ENCODE assay signal across 9 cellular contexts in genomic region chr4:15470149-15470520, GRCh38. TPM values are rescaled to one million over a fixed set of nuclear protein-coding genes. Genes with fewer than 3 reads are reported as not detected.
DNase-seq lines count a peak whose midpoint lies in the region; TF ChIP-seq lines count a peak whose summit lies in the region.
"Had no signal": no experiment of that assay in that cellular context is flagged by ENCODE, and none has a peak within 500 bp of the region (broad histone marks: within the 10 kb centered on the region; RNA-seq: fewer than 3 reads in every experiment).

No MANE protein-coding gene starts in this region.

- no peaks in the 10 kb centered on the region for H3K36me3 ChIP-seq in ectodermal cell (ENCODE audit: control insufficient read depth, insufficient read depth, low read length)
- H3K36me3 ChIP-seq in tibial nerve, result no peaks in the 10 kb centered on the region

- H3K4me1 Mint-ChIP-seq in mesothelial cell of epicardium, result peaks cover 24% of the 10 kb centered on the region
- peaks cover 12% of the 10 kb centered on the region for H3K4me1 Mint-ChIP-seq in activated naive CD4-positive, alpha-beta T cell treated with anti-CD3 and anti-CD28 coated beads, Interleukin-2, amount 10 ng/mL, durations not matched to agents 7 days and 5 days

- H3K9me3 ChIP-seq in ectodermal cell (ENCODE audit: control insufficient read depth, low read length) (no peaks in the 10 kb centered on the region), tibial nerve (no peaks in the 10 kb centered on the region)

- H3K27me3 Mint-ChIP-seq in mesothelial cell of epicardium (ENCODE audit: low read depth), result no peaks in the 10 kb centered on the region
- peaks cover 4% of the 10 kb centered on the region for H3K27me3 Mint-ChIP-seq in activated naive CD4-positive, alpha-beta T cell treated with anti-CD3 and anti-CD28 coated beads, Interleukin-2, amount 10 ng/mL, durations not matched to agents 7 days and 5 days

- H3K4me3 Mint-ChIP-seq in mesothelial cell of epicardium, result peak overlapping the region; percentile 80
- H3K4me3 Mint-ChIP-seq in activated naive CD4-positive, alpha-beta T cell treated with anti-CD3 and anti-CD28 coated beads, Interleukin-2, amount 10 ng/mL, durations not matched to agents 7 days and 5 days, result no peak overlapping the region

- no peaks in the 10 kb centered on the region for H3K9me3 Mint-ChIP-seq in mesothelial cell of epicardium
- H3K9me3 Mint-ChIP-seq in activated naive CD4-positive, alpha-beta T cell treated with anti-CD3 and anti-CD28 coated beads, Interleukin-2, amount 10 ng/mL, durations not matched to agents 7 days and 5 days, result no peaks in the 10 kb centered on the region

- 28 to 32% methylated on average over 2 of the region's 2 CpGs for WGBS in ectodermal cell, 2 experiments
- WGBS in tibial nerve, 2 donors, result 0 to 2% methylated on average over 2 of the region's 2 CpGs

- peak overlapping the region; percentile 1 for H3K27ac ChIP-seq in ectodermal cell (ENCODE audit: insufficient read depth, low read depth, low read length, poor library complexity, severe bottlenecking)
- peak overlapping the region in 3 of 4 donors; percentile 17 to 72 (median 58) for H3K27ac ChIP-seq in tibial nerve

- H3K4me1 ChIP-seq in ectodermal cell (ENCODE audit: control insufficient read depth, insufficient read depth, low read length), result no peaks in the 10 kb centered on the region
- H3K4me1 ChIP-seq in tibial nerve, result peaks cover 0 to 29% (median 3%) of the 10 kb centered on the region in 4 donors

- CTCF ChIA-PET in activated naive CD4-positive, alpha-beta T cell treated with anti-CD3 and anti-CD28 coated beads, Interleukin-2, amount 10 ng/mL, durations not matched to agents 7 days and 5 days (lab: Charles Lee), result interaction anchor here (0.7 to 3.5 kb wide), 5 partner anchors 9 to 239 kb away, joined by 3 to 29 read pairs (median 3); no protein-coding TSS in a partner anchor

- TF ChIP-seq EP300 in tibial nerve (IDR thresholded peaks at IDR 0.05), result no peak

- H3K36me3 Mint-ChIP-seq in mesothelial cell of epicardium, result no peaks in the 10 kb centered on the region
- no peaks in the 10 kb centered on the region for H3K36me3 Mint-ChIP-seq in activated naive CD4-positive, alpha-beta T cell treated with anti-CD3 and anti-CD28 coated beads, Interleukin-2, amount 10 ng/mL, durations not matched to agents 7 days and 5 days

- H3K27me3 ChIP-seq in ectodermal cell (ENCODE audit: control insufficient read depth, insufficient read depth, low read length, poor library complexity, severe bottlenecking) (no peaks in the 10 kb centered on the region), tibial nerve (no peaks in the 10 kb centered on the region)

- TF ChIP-seq CTCF in mesothelial cell of epicardium (IDR thresholded peaks at IDR 0.05; ENCODE audit: unreplicated experiment) (no peak), tibial nerve (IDR thresholded peaks at IDR 0.05) (no peak)

- DNase-seq in M059J (ENCODE audit: low read depth), result peak; percentile 11
- DNase-seq in mesothelial cell of epicardium (ENCODE audit: low spot score in 2 of 2, unreplicated experiment in 2 of 2), result no peak
- no peak for DNase-seq in tibial nerve (ENCODE audit: low spot score in 2 of 2)
- DNase-seq in putamen (ENCODE audit: low spot score), result no peak
- no peak for DNase-seq in OCI-M1 (lab: John Stamatoyannopoulos, UW)
- no peak for DNase-seq in activated naive CD4-positive, alpha-beta T cell treated with anti-CD3 and anti-CD28 coated beads, Interleukin-2, amount 10 ng/mL, durations not matched to agents 7 days and 5 days
- DNase-seq: NCI-H1694; stimulated activated CD4-positive, alpha-beta T cell treated with anti-CD3 and anti-CD28 coated beads, Interleukin-2, amount 100 ng/mL, for 24 hours had no signal

- no peak for TF ChIP-seq POLR2A in tibial nerve (IDR thresholded peaks at IDR 0.05)

- H3K4me3 ChIP-seq in ectodermal cell (ENCODE audit: insufficient read depth, low read depth, low read length) (peak overlapping the region; percentile 55), tibial nerve (peak overlapping the region; percentile 31 to 59 (median 53))

- peak overlapping the region; percentile 82 for H3K27ac Mint-ChIP-seq in mesothelial cell of epicardium
- H3K27ac Mint-ChIP-seq in activated naive CD4-positive, alpha-beta T cell treated with anti-CD3 and anti-CD28 coated beads, Interleukin-2, amount 10 ng/mL, durations not matched to agents 7 days and 5 days, result no peak overlapping the region

RNA-seq across cellular contexts. Expression of gene CC2D2A, which starts 0.5 kb away (rescaled TPM):
- 9.9 and 26.8 TPM in 2 replicates for total RNA-seq in M059J (2014; rRNA removed; shearing (Covaris generic))
- 26.6 TPM for polyA plus RNA-seq in ectodermal cell (2013, experiment 1 of 4)
- polyA plus RNA-seq in ectodermal cell (2013, experiment 2 of 4), result 27.9 TPM
- polyA plus RNA-seq in ectodermal cell (2013, experiment 3 of 4), result 23.1 TPM
- polyA plus RNA-seq in ectodermal cell (2013, experiment 4 of 4), result 26.6 TPM
- 20.8 to 24.0 TPM (median 20.9 TPM) in 3 replicates for total RNA-seq in mesothelial cell of epicardium
- 10 to 100 TPM; 29.5 to 47.9 (median 38.4) TPM for total RNA-seq in tibial nerve

RNA-seq across cellular contexts. Expression of gene C1QTNF7, which starts 42.3 kb away (rescaled TPM):
- not detected in 2 replicates for total RNA-seq in M059J (2014; rRNA removed; shearing (Covaris generic))
- polyA plus RNA-seq in ectodermal cell (2013, experiment 1 of 4), result not detected
- polyA plus RNA-seq in ectodermal cell (2013, experiment 2 of 4), result not detected
- polyA plus RNA-seq in ectodermal cell (2013, experiment 3 of 4), result not detected
- 0.08 TPM for polyA plus RNA-seq in ectodermal cell (2013, experiment 4 of 4)
- 3.9 to 4.4 TPM (median 4.1 TPM) in 3 replicates for total RNA-seq in mesothelial cell of epicardium
- total RNA-seq in tibial nerve, result 10 to 100 TPM in 2 of 4 donors, 1 to 10 TPM in 2; 5.7 to 11.0 (median 8.2) TPM
